Comparison of ENCODE assay signal across 9 cellular contexts in genomic region chr17:78709119-78709681, GRCh38.
A peak's percentile ranks its signal among the peaks of the same experiment; 100 is the strongest.
DNase-seq lines count a peak whose midpoint lies in the region; ATAC-seq and TF ChIP-seq lines count a peak whose summit lies in the region.
"Had no signal": no experiment of that assay in that cellular context is flagged by ENCODE, and none has a peak within 500 bp of the region (broad histone marks: within the 10 kb centered on the region; RNA-seq: fewer than 3 reads in every experiment).

No MANE protein-coding gene starts in this region.

- intact Hi-C loops in CD8-positive, alpha-beta T cell (cut with DNase I, micrococcal nuclease), result loop anchor here in 1 of 2 experiments (2.0 to 10.0 kb wide), 2 partner anchors 36 to 214 kb away; no protein-coding TSS in a partner anchor
- intact Hi-C loops in dorsolateral prefrontal cortex (cut with DNase I), result loop anchor here (2.0 kb wide), 2 partner anchors 210 to 212 kb away; no protein-coding TSS in a partner anchor
- intact Hi-C loops in Caco-2 (cut with micrococcal nuclease; ENCODE audit: unreplicated experiment), result loop anchor here (10.0 kb wide), 1 partner anchor 74 kb away; no protein-coding TSS in a partner anchor

- peak overlapping the region; percentile 33 for H3K4me3 Mint-ChIP-seq in CD8-positive, alpha-beta T cell
- no peak overlapping the region for H3K4me3 Mint-ChIP-seq in Caco-2 (ENCODE audit: unreplicated experiment)
- H3K4me3 Mint-ChIP-seq: WTC11 had no signal

- no peaks in the 10 kb centered on the region for H3K9me3 ChIP-seq in CD8-positive, alpha-beta T cell (ENCODE audit: low read length)
- H3K9me3 ChIP-seq in Caco-2, result no peaks in the 10 kb centered on the region

- peak overlapping the region; percentile 88 for H3K27ac Mint-ChIP-seq in CD8-positive, alpha-beta T cell
- no peak overlapping the region for H3K27ac Mint-ChIP-seq in Caco-2 (ENCODE audit: unreplicated experiment)
- H3K27ac Mint-ChIP-seq: WTC11 had no signal

- CTCF ChIA-PET in CD8-positive, alpha-beta T cell (lab: Charles Lee), result interaction anchor here (0.7 to 3.9 kb wide), 38 partner anchors 9 to 878 kb away, joined by 3 to 36 read pairs (median 4); no protein-coding TSS in a partner anchor
- CTCF ChIA-PET in Caco-2 (lab: Charles Lee), result interaction anchor here (0.6 to 2.7 kb wide), 6 partner anchors 27 to 288 kb away, joined by 3 to 28 read pairs (median 4); no protein-coding TSS in a partner anchor

- ATAC-seq in CD8-positive, alpha-beta T cell, result peak; percentile 37
- ATAC-seq in GM19035 (IDR thresholded peaks at IDR 0.05; ENCODE audit: unreplicated experiment) (peak; percentile 46), HG03280 (IDR thresholded peaks at IDR 0.05; ENCODE audit: unreplicated experiment) (peak; percentile 47)

- H3K36me3 ChIP-seq in CD8-positive, alpha-beta T cell (ENCODE audit: insufficient read depth, low read length), result peaks cover 41% of the 10 kb centered on the region
- H3K36me3 ChIP-seq in Caco-2 (ENCODE audit: control insufficient read depth, insufficient read depth, low read length), result no peaks in the 10 kb centered on the region

- H3K4me1 ChIP-seq in CD8-positive, alpha-beta T cell (ENCODE audit: insufficient read depth, low read length), result peaks cover 40% of the 10 kb centered on the region
- peaks cover 4% of the 10 kb centered on the region; the same call in 1 of the 2 replicates for H3K4me1 ChIP-seq in Caco-2

- no peaks in the 10 kb centered on the region for H3K27me3 ChIP-seq in CD8-positive, alpha-beta T cell (ENCODE audit: insufficient read depth, low read length)
- H3K27me3 ChIP-seq in dorsolateral prefrontal cortex (no peaks in the 10 kb centered on the region), Caco-2 (replicated peaks; ENCODE audit: control insufficient read depth, insufficient read depth, low read length) (no peaks in the 10 kb centered on the region)

- peaks cover 60% of the 10 kb centered on the region for H3K36me3 Mint-ChIP-seq in CD8-positive, alpha-beta T cell
- H3K36me3 Mint-ChIP-seq in Caco-2 (ENCODE audit: insufficient read depth, unreplicated experiment), result no peaks in the 10 kb centered on the region

- H3K27me3 Mint-ChIP-seq in CD8-positive, alpha-beta T cell (ENCODE audit: low read depth), result no peaks in the 10 kb centered on the region
- no peaks in the 10 kb centered on the region for H3K27me3 Mint-ChIP-seq in Caco-2 (ENCODE audit: insufficient read depth, unreplicated experiment)

- peak overlapping the region; percentile 0 for H3K4me3 ChIP-seq in CD8-positive, alpha-beta T cell (ENCODE audit: low read depth, low read length)
- H3K4me3 ChIP-seq in dorsolateral prefrontal cortex (no peak overlapping the region), Caco-2 (ENCODE audit: low read depth, low read length) (no peak overlapping the region)

- no peak for DNase-seq in CD8-positive, alpha-beta T cell
- DNase-seq in dorsolateral prefrontal cortex (no peak), KG1 (lab: John Stamatoyannopoulos, UW) (no peak), HCEC 1CT (no peak), GDM1 (lab: John Stamatoyannopoulos, UW) (no peak), Caco-2 (no peak)

- no peaks in the 10 kb centered on the region for H3K9me3 Mint-ChIP-seq in CD8-positive, alpha-beta T cell
- H3K9me3 Mint-ChIP-seq in Caco-2 (ENCODE audit: unreplicated experiment), result no peaks in the 10 kb centered on the region
- H3K9me3 Mint-ChIP-seq: WTC11 had no signal

- no peak overlapping the region for H3K27ac ChIP-seq in CD8-positive, alpha-beta T cell (ENCODE audit: low read depth, low read length)
- peak overlapping the region in 43 of 59 donors; percentile 2 to 79 (median 49) for H3K27ac ChIP-seq in dorsolateral prefrontal cortex

- no peak for TF ChIP-seq CTCF in CD8-positive, alpha-beta T cell (IDR thresholded peaks at IDR 0.05)
- no peak for TF ChIP-seq CTCF in dorsolateral prefrontal cortex (IDR thresholded peaks at IDR 0.05 in 54 of 56, conservative IDR thresholded peaks at IDR 0.05 in 2 of 56; ENCODE audit: low read depth in 1 of 56, partially characterized antibody in 56 of 56)
- no peak for TF ChIP-seq CTCF in Caco-2 (IDR thresholded peaks at IDR 0.05; ENCODE audit: insufficient read depth in 1 of 2, low read depth in 1 of 2, low read length in 1 of 2, severe bottlenecking in 1 of 2, unreplicated experiment in 1 of 2)

- BruUV-seq in Caco-2 (replicated peaks; lab: Mats Ljungman, UMichigan), result no TSS peak

- POLR2A ChIA-PET in CD8-positive, alpha-beta T cell (lab: Charles Lee), result interaction anchor here (0.8 to 3.1 kb wide), 6 partner anchors 15 to 110 kb away, joined by 3 to 13 read pairs (median 4); no protein-coding TSS in a partner anchor
- POLR2A ChIA-PET in Caco-2 (lab: Charles Lee), result no interaction called here

- peaks cover 57% of the 10 kb centered on the region for H3K4me1 Mint-ChIP-seq in CD8-positive, alpha-beta T cell (ENCODE audit: low read depth)
- H3K4me1 Mint-ChIP-seq in Caco-2 (ENCODE audit: low read depth, unreplicated experiment), result peaks cover under 1% of the 10 kb centered on the region
